ENCODE assay signal across 23 cellular contexts in the genomic region with DNA sequence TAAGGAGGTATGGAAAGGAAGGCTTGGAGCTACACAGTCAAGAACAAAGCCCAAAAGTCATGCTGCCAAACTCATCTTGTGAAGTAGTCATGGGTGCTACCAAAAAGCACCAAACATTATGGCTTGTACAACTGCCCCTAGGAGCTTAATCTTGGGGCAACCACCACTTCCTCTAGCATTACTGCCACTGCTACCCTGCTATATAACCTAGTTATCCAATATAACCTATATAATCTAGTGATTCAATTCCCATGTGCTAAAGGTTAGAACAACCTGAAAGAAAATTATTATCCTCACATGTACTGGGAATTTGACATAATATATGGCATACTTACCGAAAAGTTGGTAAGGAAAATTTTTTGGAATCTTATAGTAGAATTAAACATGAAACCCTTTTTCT.
"Had no signal": no experiment of that assay in that cellular context is flagged by ENCODE, and none has a peak within 500 bp of the region (broad histone marks: within the 10 kb centered on the region; RNA-seq: fewer than 3 reads in every experiment).

No MANE protein-coding gene starts in this region.

- H3K36me3 Mint-ChIP-seq: naive thymus-derived CD8-positive, alpha-beta T cell; stimulated activated memory B cell treated with anti-CD40 and anti-IgM and Interleukin-4, amounts not matched to agents 10 μg/mL and 1 μg/mL and 100 μg/mL, for 72 hours had no signal

- FAIRE-seq: kidney had no signal

- H3K4me1 ChIP-seq: spleen, tibial artery, upper lobe of right lung, vagina had no signal

- H3K9me3 ChIP-seq: esophagus squamous epithelium, spleen, tibial artery, upper lobe of right lung, vagina had no signal

- ATAC-seq: effector memory CD8-positive, alpha-beta T cell; left cardiac atrium; left ventricle myocardium superior; naive thymus-derived CD8-positive, alpha-beta T cell; sciatic nerve; upper lobe of right lung had no signal

- H3K4me1 Mint-ChIP-seq: naive thymus-derived CD8-positive, alpha-beta T cell; stimulated activated memory B cell treated with anti-CD40 and anti-IgM and Interleukin-4, amounts not matched to agents 10 μg/mL and 1 μg/mL and 100 μg/mL, for 72 hours had no signal

- H3K4me3 Mint-ChIP-seq: dendritic cell treated with granulocyte-macrophage colony-stimulating factor and Interleukin-4, amounts not matched to agents 40 ng/mL and 50 ng/mL, for 4 days; effector memory CD8-positive, alpha-beta T cell; naive thymus-derived CD8-positive, alpha-beta T cell; stimulated activated memory B cell treated with anti-CD40 and anti-IgM and Interleukin-4, amounts not matched to agents 10 μg/mL and 1 μg/mL and 100 μg/mL, for 72 hours; stimulated activated naive CD8-positive, alpha-beta T cell treated with anti-CD3 and anti-CD28 coated beads, Interleukin-15, Interleukin-2, amounts not matched to agents 100 ng/mL and 50 ng/mL, for 24 hours had no signal

- H3K4me2 ChIP-seq: hepatocyte had no signal

- H3K27me3 ChIP-seq: hepatocyte, neutrophil, spleen, tibial artery, upper lobe of right lung, vagina had no signal

- H3K27ac ChIP-seq: esophagus squamous epithelium, hepatocyte, neutrophil, spleen, tibial artery, upper lobe of right lung, vagina had no signal

- H3K9me3 Mint-ChIP-seq: effector memory CD8-positive, alpha-beta T cell; naive thymus-derived CD8-positive, alpha-beta T cell; stimulated activated naive CD8-positive, alpha-beta T cell treated with anti-CD3 and anti-CD28 coated beads, Interleukin-15, Interleukin-2, amounts not matched to agents 100 ng/mL and 50 ng/mL, for 24 hours had no signal

- H3K36me3 ChIP-seq: esophagus squamous epithelium, neutrophil, spleen, tibial artery, upper lobe of right lung, vagina had no signal

- H2AFZ ChIP-seq: hepatocyte had no signal

- H3K4me3 ChIP-seq: esophagus squamous epithelium, hepatocyte, lung, spleen, tibial artery, upper lobe of right lung, vagina had no signal

- H3K27ac Mint-ChIP-seq: dendritic cell treated with granulocyte-macrophage colony-stimulating factor and Interleukin-4, amounts not matched to agents 40 ng/mL and 50 ng/mL, for 4 days; effector memory CD8-positive, alpha-beta T cell; naive thymus-derived CD8-positive, alpha-beta T cell; stimulated activated memory B cell treated with anti-CD40 and anti-IgM and Interleukin-4, amounts not matched to agents 10 μg/mL and 1 μg/mL and 100 μg/mL, for 72 hours had no signal

- DNase-seq: effector memory CD8-positive, alpha-beta T cell; esophagus squamous epithelium; foreskin fibroblast; head of caudate nucleus; kidney; left cardiac atrium; left ventricle myocardium superior; naive thymus-derived CD8-positive, alpha-beta T cell; posterior cingulate gyrus; spleen; stimulated activated CD4-positive, alpha-beta T cell treated with anti-CD3 and anti-CD28 coated beads, Interleukin-15, amount 100 ng/mL, for 24 hours; stimulated activated CD4-positive, alpha-beta T cell treated with anti-CD3 and anti-CD28 coated beads, Interleukin-1b, Interleukin-23, amount 100 ng/mL, for 48 hours; stimulated activated CD4-positive, alpha-beta T cell treated with anti-CD3 and anti-CD28 coated beads, Interleukin-4, amount 100 ng/mL, for 24 hours; tibial artery; upper lobe of right lung had no signal

- H3K79me2 ChIP-seq: hepatocyte had no signal

- H3K27me3 Mint-ChIP-seq: dendritic cell treated with granulocyte-macrophage colony-stimulating factor and Interleukin-4, amounts not matched to agents 40 ng/mL and 50 ng/mL, for 4 days had no signal
